Comparison of ENCODE assay signal across 22 cellular contexts in genomic region chr4:3514221-3514780, GRCh38. TPM values are rescaled to one million over a fixed set of nuclear protein-coding genes. Genes with fewer than 3 reads are reported as not detected.
DNase-seq lines count a peak whose midpoint lies in the region; ATAC-seq, FAIRE-seq and TF ChIP-seq lines count a peak whose summit lies in the region.
"Had no signal": no experiment of that assay in that cellular context is flagged by ENCODE, and none has a peak within 500 bp of the region (broad histone marks: within the 10 kb centered on the region; RNA-seq: fewer than 3 reads in every experiment).

No MANE protein-coding gene starts in this region.

- TF ChIP-seq CTCF in kidney (IDR thresholded peaks at IDR 0.05; ENCODE audit: borderline replicate concordance, extremely low read depth, insufficient read depth) = no peak
- TF ChIP-seq CTCF in spleen (IDR thresholded peaks at IDR 0.05 in 8 of 11, conservative IDR thresholded peaks at IDR 0.05 in 3 of 11) = no peak

- intact Hi-C loops in Right ventricle myocardium superior (cut with DNase I) (loop anchor here (10.0 kb wide), 1 partner anchor 170 kb away; no protein-coding TSS in a partner anchor), cardiac septum (cut with DNase I) (no loop called here), kidney (cut with DNase I) (no loop called here), spleen (cut with DNase I; ENCODE audit: low total_unique reads) (no loop called here)

- no peak overlapping the region for H3K9ac ChIP-seq in kidney (ENCODE audit: low read length in 2 of 2)

- no peak for ATAC-seq in Right ventricle myocardium superior (ENCODE audit: poor library complexity)

- FAIRE-seq in kidney (lab: Jason Lieb, UNC) = no peak
- FAIRE-seq: H54, HepG2, K562 had no signal

- H3K36me3 ChIP-seq in kidney (ENCODE audit: control insufficient read depth in 1 of 2, insufficient read depth in 2 of 2, low read length in 2 of 2) (peaks cover 28 to 62% of the 10 kb centered on the region in 2 donors), spleen (peaks cover 7 to 100% (median 90%) of the 10 kb centered on the region in 6 donors)

- H3K4me3 ChIP-seq in kidney (ENCODE audit: low read length in 2 of 2) (no peak overlapping the region), spleen (no peak overlapping the region)
- H3K4me3 ChIP-seq: K562 had no signal

- TF ChIP-seq POLR2A in spleen (IDR thresholded peaks at IDR 0.05) = no peak

- 81 to 88% (median 84%) methylated on average over 16 to 17 of the region's 17 CpGs for WGBS in spleen, 5 donors

- H3K4me1 ChIP-seq in kidney (ENCODE audit: control insufficient read depth in 1 of 2, insufficient read depth in 1 of 2, low read depth in 1 of 2, low read length in 2 of 2) (no peaks in the 10 kb centered on the region), spleen (no peaks in the 10 kb centered on the region)

- DNase-seq in Right ventricle myocardium superior = peak; percentile 26
- no peak for DNase-seq in cardiac septum (ENCODE audit: low spot score)
- DNase-seq in astrocyte of the hippocampus (ENCODE audit: low read depth, low spot score) = peak; percentile 45
- DNase-seq in kidney = peak; percentile 70
- peak; percentile 49 for DNase-seq in spleen
- DNase-seq in SKM-1 (lab: John Stamatoyannopoulos, UW; ENCODE audit: unreplicated experiment) = no peak
- DNase-seq in NOMO-1 treated with dmso at 0.1 percent for 144 hours (lab: John Stamatoyannopoulos, UW; ENCODE audit: unreplicated experiment) = no peak
- no peak for DNase-seq in SHP77 (lab: John Stamatoyannopoulos, UW)
- DNase-seq: AML-193; GF-D8; MM.1S; NCI-H1048; NCI-H1436; NCI-H187 treated with DMSO at 0.1 percent for 48 hours; NCI-H748 treated with DMSO at 0.1 percent for 48 hours; NK-92 treated with Interleukin-12 subunit alpha and Interleukin-12 subunit beta, amount 100 ng/mL, for 24 hours had no signal

- H3K9me3 ChIP-seq in kidney (ENCODE audit: control insufficient read depth in 1 of 2, low read length in 2 of 2) (no peaks in the 10 kb centered on the region), spleen (peaks cover 0 to 5% (median 2%) of the 10 kb centered on the region in 8 donors)

- H3K27me3 ChIP-seq in spleen (replicated peaks in 1 of 7) = no peaks in the 10 kb centered on the region

- H3K27ac ChIP-seq in kidney (ENCODE audit: low read depth in 2 of 2, low read length in 2 of 2) (no peak overlapping the region), spleen (no peak overlapping the region)
- H3K27ac ChIP-seq: C4-2B had no signal

RNA-seq across cellular contexts. Expression of gene LRPAP1, which starts 17.9 kb away (rescaled TPM):
- total RNA-seq in Right ventricle myocardium superior = 280 TPM
- total RNA-seq in cardiac septum = 275 TPM
- total RNA-seq in kidney = 204 TPM
- polyA plus RNA-seq in kidney (ENCODE audit: insufficient read depth, low read depth, low replicate concordance) = 373 TPM
- 100 to 1,000 TPM in 6 of 7 donors, 10 to 100 TPM in 1; 89.0 to 131 (median 116) TPM for total RNA-seq in spleen
- 10 to 100 TPM; 28.1 to 47.4 (median 37.5) TPM for polyA plus RNA-seq in spleen

RNA-seq across cellular contexts. Expression of gene DOK7, which starts 51.2 kb away (rescaled TPM):
- total RNA-seq in Right ventricle myocardium superior (33.7 TPM), cardiac septum (62.7 TPM), kidney (7.0 TPM), spleen (1 to 10 TPM in 6 of 7 donors, under 1 TPM in 1; 0.69 to 7.1 (median 1.6) TPM)
- polyA plus RNA-seq in kidney (ENCODE audit: insufficient read depth, low read depth, low replicate concordance) (1.2 TPM), spleen (10 to 100 TPM in 1 of 3 donors, 1 to 10 TPM in 2; 1.7 to 13.5 (median 8.7) TPM)
- total RNA-seq: K562, SK-MEL-5 had no signal
- polyA plus RNA-seq: AG04450, K562 had no signal

Comparison
In these comparisons a context has a peak if more than half of its experiments do, and no peak if none do; other contexts are left out.
1. DNase-seq: peak in Right ventricle myocardium superior (single experiment), astrocyte of the hippocampus (single experiment), kidney (single experiment) and spleen (single experiment); none in cardiac septum (single experiment), SKM-1 (single experiment), NOMO-1 treated with dmso at 0.1 percent for 144 hours (single experiment) and SHP77 (0 of 2).